ENCODE assay signal across 24 cellular contexts in the genomic region with DNA sequence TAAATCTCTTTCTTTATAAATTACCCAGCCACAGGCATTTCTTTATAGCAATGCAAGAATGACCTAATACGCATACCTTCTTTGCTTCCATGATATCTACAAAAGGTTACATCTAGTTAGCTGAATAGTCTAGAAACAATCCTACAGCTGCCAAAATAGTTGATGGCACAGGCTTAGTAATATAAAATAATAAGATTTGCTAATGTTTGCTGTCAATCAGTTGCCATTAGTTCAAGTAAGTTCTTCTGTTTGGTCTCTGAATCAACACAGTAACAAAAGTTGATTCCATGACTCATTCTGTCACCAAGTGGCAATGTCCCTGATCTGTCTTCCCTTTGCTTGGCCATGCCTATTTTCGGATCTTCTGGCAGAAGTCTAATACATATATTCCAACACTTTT.
DNase-seq lines count a peak whose midpoint lies in the region; ATAC-seq, FAIRE-seq and TF ChIP-seq lines count a peak whose summit lies in the region.
"Had no signal": no experiment of that assay in that cellular context is flagged by ENCODE, and none has a peak within 500 bp of the region (broad histone marks: within the 10 kb centered on the region; RNA-seq: fewer than 3 reads in every experiment).

No MANE protein-coding gene starts in this region.

- H3K4ac ChIP-seq in IMR-90 (ENCODE audit: low read depth, low read length) = no peak overlapping the region

- no peak overlapping the region for H3K14ac ChIP-seq in IMR-90 (replicated peaks; ENCODE audit: low read depth, low read length)

- no peaks in the 10 kb centered on the region for H3K79me1 ChIP-seq in IMR-90 (ENCODE audit: low read depth in 1 of 2, low read length in 2 of 2)

- no peaks in the 10 kb centered on the region for H4K20me1 ChIP-seq in IMR-90 (ENCODE audit: insufficient read depth, low read length)
- no peaks in the 10 kb centered on the region for H4K20me1 ChIP-seq in endothelial cell of umbilical vein (replicated peaks; ENCODE audit: control insufficient read depth, extremely low read depth, insufficient read depth, low read length)

- intact Hi-C loops in IMR-90 (cut with micrococcal nuclease) (no loop called here), endothelial cell of umbilical vein (cut with micrococcal nuclease) (no loop called here), gastrocnemius medialis (cut with DNase I; ENCODE audit: low total_unique reads) (no loop called here), aorta (cut with DNase I) (no loop called here)

- H3K4me1 ChIP-seq in IMR-90 (ENCODE audit: control insufficient read depth, insufficient read depth, low read length) = no peaks in the 10 kb centered on the region; the same call in 1 of the 2 replicates
- H3K4me1 ChIP-seq in endothelial cell of umbilical vein (ENCODE audit: control insufficient read depth, extremely low read depth, insufficient read depth, low read length) = no peaks in the 10 kb centered on the region
- peaks cover 29 to 32% of the 10 kb centered on the region in 2 donors for H3K4me1 ChIP-seq in gastrocnemius medialis
- no peaks in the 10 kb centered on the region for H3K4me1 ChIP-seq in aorta (ENCODE audit: control insufficient read depth in 1 of 2, insufficient read depth in 2 of 2, low read length in 2 of 2)
- H3K4me1 ChIP-seq: BE2C had no signal

- POLR2A ChIA-PET in IMR-90 (lab: Charles Lee; ENCODE audit: unreplicated experiment) (no interaction called here), endothelial cell of umbilical vein (lab: Charles Lee) (no interaction called here)

- H2AFZ ChIP-seq in IMR-90 (replicated peaks; ENCODE audit: low read length, poor library complexity) = no peak overlapping the region
- H2AFZ ChIP-seq in endothelial cell of umbilical vein (ENCODE audit: low read depth, low read length) = no peak overlapping the region
- H2AFZ ChIP-seq: GM23338 had no signal

- no peak for TF ChIP-seq RAD21 in IMR-90 (IDR thresholded peaks at IDR 0.05; ENCODE audit: low read length)

- no peaks in the 10 kb centered on the region for H3K79me2 ChIP-seq in endothelial cell of umbilical vein (ENCODE audit: control insufficient read depth, insufficient read depth, low read length)

- H2BK15ac ChIP-seq in IMR-90 (ENCODE audit: low read depth, low read length) = no peak overlapping the region

- no peak overlapping the region for H2BK120ac ChIP-seq in IMR-90 (ENCODE audit: low read depth, low read length)

- no peaks in the 10 kb centered on the region; the same call in 1 of the 2 replicates for H3K9me1 ChIP-seq in IMR-90 (ENCODE audit: insufficient read depth, low read length)
- H3K9me1 ChIP-seq in endothelial cell of umbilical vein (replicated peaks; ENCODE audit: control insufficient read depth, extremely low read depth, insufficient read depth, low read length) = no peaks in the 10 kb centered on the region

- TF ChIP-seq CTCF in IMR-90 (conservative IDR thresholded peaks at IDR 0.05; ENCODE audit: low read depth, low read length) (no peak), endothelial cell of umbilical vein (IDR thresholded peaks at IDR 0.05; ENCODE audit: extremely low read depth in 1 of 2, insufficient read depth in 1 of 2, low read depth in 1 of 2, low read length in 2 of 2) (no peak), gastrocnemius medialis (IDR thresholded peaks at IDR 0.05 in 4 of 5, conservative IDR thresholded peaks at IDR 0.05 in 1 of 5) (no peak)

- no peak overlapping the region for H3K56ac ChIP-seq in IMR-90 (ENCODE audit: extremely low read depth, insufficient read depth, low read length)

- no peak overlapping the region for H4K8ac ChIP-seq in IMR-90 (ENCODE audit: low read depth in 2 of 2, low read length in 2 of 2)

- no peak overlapping the region for H4K5ac ChIP-seq in IMR-90 (ENCODE audit: low read depth, low read length)

- peak; percentile 11 for DNase-seq in IMR-90
- peak; percentile 1 for DNase-seq in RKO (ENCODE audit: low spot score)
- no peak for DNase-seq in endothelial cell of umbilical vein (ENCODE audit: low read depth, low spot score)
- DNase-seq in gastrocnemius medialis = no peak
- DNase-seq in aorta = no peak
- DNase-seq in midbrain (lab: John Stamatoyannopoulos, UW) = no peak
- no peak for DNase-seq in T1000 (lab: John Stamatoyannopoulos, UW)
- DNase-seq: BE2C; DND-41; KG1; NCI-H1092 treated with DMSO at 0.1 percent for 48 hours; NCI-H1436 treated with DMSO at 0.1 percent for 48 hours; NCI-H1930; NCI-H2227 treated with DMSO at 0.1 percent for 48 hours; NCI-H510A treated with DMSO at 0.1 percent for 48 hours; NCI-H774; NK-92 treated with Interleukin-12 subunit alpha and Interleukin-12 subunit beta, amount 100 ng/mL, for 24 hours; SJCRH30 had no signal

- H2AK9ac ChIP-seq in IMR-90 (replicated peaks; ENCODE audit: low read depth, low read length, poor library complexity) = no peak overlapping the region

- no peak overlapping the region for H2BK20ac ChIP-seq in IMR-90 (ENCODE audit: low read depth, low read length)

- H3K36me3 ChIP-seq in IMR-90 (ENCODE audit: control insufficient read depth, insufficient read depth, low read length) = no peaks in the 10 kb centered on the region
- no peaks in the 10 kb centered on the region for H3K36me3 ChIP-seq in endothelial cell of umbilical vein (ENCODE audit: control insufficient read depth in 2 of 2, extremely low read depth in 1 of 2, insufficient read depth in 2 of 2, low read length in 2 of 2)
- no peaks in the 10 kb centered on the region for H3K36me3 ChIP-seq in gastrocnemius medialis
- no peaks in the 10 kb centered on the region for H3K36me3 ChIP-seq in aorta (ENCODE audit: control insufficient read depth in 1 of 2, insufficient read depth in 2 of 2, low read length in 1 of 2)
- H3K36me3 ChIP-seq: BE2C, HAP-1, SJCRH30 had no signal

- in situ Hi-C loops in IMR-90 (cut with MboI; ENCODE audit: low sequenced_read_pairs) (no loop called here), gastrocnemius medialis (cut with MboI; ENCODE audit: low sequenced_read_pairs in 4 of 4) (loop anchor here in 1 of 4 donors (25.0 kb wide), 1 partner anchor 454 kb away; no protein-coding TSS in a partner anchor)

- H2BK5ac ChIP-seq in IMR-90 (ENCODE audit: low read depth, low read length, poor library complexity, severe bottlenecking) = no peak overlapping the region

- H3K27ac ChIP-seq in IMR-90 (ENCODE audit: insufficient read depth, low read length) = no peak overlapping the region
- no peak overlapping the region for H3K27ac ChIP-seq in endothelial cell of umbilical vein (ENCODE audit: insufficient read depth, low read depth, low read length)
- peak overlapping the region in 3 of 4 donors; percentile 1 to 26 (median 25) for H3K27ac ChIP-seq in gastrocnemius medialis
- no peak overlapping the region for H3K27ac ChIP-seq in aorta (ENCODE audit: low read depth in 1 of 2, low read length in 2 of 2)
- H3K27ac ChIP-seq: HL-60, SJCRH30 had no signal

- H3K18ac ChIP-seq in IMR-90 (ENCODE audit: low read depth, low read length) = no peak overlapping the region

- dilution Hi-C loops in IMR-90 (cut with HindIII; ENCODE audit: low sequenced_read_pairs, unreplicated experiment) = no loop called here
- dilution Hi-C loops in endothelial cell of umbilical vein (cut with MboI; ENCODE audit: extremely low pct_ligation_motif_present, low sequenced_read_pairs) = no loop called here

- H3K9me3 ChIP-seq in IMR-90 (ENCODE audit: control insufficient read depth, insufficient read depth, low read length) = no peaks in the 10 kb centered on the region
- no peaks in the 10 kb centered on the region for H3K9me3 ChIP-seq in endothelial cell of umbilical vein (replicated peaks; ENCODE audit: control insufficient read depth, insufficient read depth, low read length)
- H3K9me3 ChIP-seq in gastrocnemius medialis = no peaks in the 10 kb centered on the region
- H3K9me3 ChIP-seq in aorta (ENCODE audit: control insufficient read depth, low read length) = no peaks in the 10 kb centered on the region
- H3K9me3 ChIP-seq: BE2C, HAP-1 had no signal

- peak; percentile 8 for FAIRE-seq in endothelial cell of umbilical vein (lab: Jason Lieb, UNC)
- FAIRE-seq: GM12892, GM18507 had no signal

- CTCF ChIA-PET in IMR-90 (lab: Yijun Ruan, JAX) (no interaction called here), endothelial cell of umbilical vein (lab: Charles Lee) (no interaction called here)

- H3K4me3 ChIP-seq in IMR-90 (ENCODE audit: insufficient read depth, low read depth, low read length) = no peak overlapping the region
- H3K4me3 ChIP-seq in endothelial cell of umbilical vein (replicated peaks in 1 of 3; ENCODE audit: insufficient read depth in 1 of 3, low read depth in 1 of 3, low read length in 3 of 3) = no peak overlapping the region
- H3K4me3 ChIP-seq in gastrocnemius medialis = no peak overlapping the region
- H3K4me3 ChIP-seq in aorta (ENCODE audit: low read length in 2 of 2) = no peak overlapping the region
- H3K4me3 ChIP-seq: GM23338, HAP-1, SJCRH30 had no signal

- no peaks in the 10 kb centered on the region for H3K27me3 ChIP-seq in IMR-90 (ENCODE audit: control insufficient read depth, insufficient read depth, low read length)
- no peaks in the 10 kb centered on the region for H3K27me3 ChIP-seq in endothelial cell of umbilical vein (ENCODE audit: control insufficient read depth in 2 of 2, insufficient read depth in 2 of 2, low read length in 2 of 2)
- no peaks in the 10 kb centered on the region for H3K27me3 ChIP-seq in gastrocnemius medialis
- no peaks in the 10 kb centered on the region for H3K27me3 ChIP-seq in aorta (ENCODE audit: control insufficient read depth in 1 of 2, insufficient read depth in 2 of 2, low read length in 1 of 2)
- H3K27me3 ChIP-seq: BE2C, SJCRH30 had no signal

- BruUV-seq in IMR-90 (replicated peaks; lab: Mats Ljungman, UMichigan) (no TSS peak), endothelial cell of umbilical vein (replicated peaks; lab: Mats Ljungman, UMichigan) (no TSS peak)

- H3K4me2 ChIP-seq in IMR-90 (ENCODE audit: low read depth, low read length) (no peak overlapping the region), endothelial cell of umbilical vein (ENCODE audit: insufficient read depth, low read length) (no peak overlapping the region)
- H3K4me2 ChIP-seq: GM23338 had no signal

- H2AK5ac ChIP-seq in IMR-90 (ENCODE audit: low read depth, low read length) = no peak overlapping the region

- no peak overlapping the region for H4K91ac ChIP-seq in IMR-90 (ENCODE audit: insufficient read depth, low read depth, low read length)

- H3K9ac ChIP-seq in IMR-90 (ENCODE audit: low read depth, low read length) (no peak overlapping the region), endothelial cell of umbilical vein (replicated peaks; ENCODE audit: extremely low read depth, insufficient read depth, low read length) (no peak overlapping the region)

- TF ChIP-seq POLR2A in IMR-90 (IDR thresholded peaks at IDR 0.05; ENCODE audit: low read depth, low read length) = no peak
- TF ChIP-seq POLR2A in endothelial cell of umbilical vein (IDR thresholded peaks at IDR 0.05; ENCODE audit: low read depth, low read length) = no peak
- no peak for TF ChIP-seq POLR2A in gastrocnemius medialis (IDR thresholded peaks at IDR 0.05)

- ATAC-seq in IMR-90 (ENCODE audit: low read depth) (no peak), gastrocnemius medialis (peak in 1 of 2 donors; percentile 58), aorta (ENCODE audit: low FRiP score) (no peak)
- ATAC-seq: GM23338, Panc1 had no signal

- WGBS in IMR-90 (ENCODE audit: extremely low coverage in 2 of 2, insufficient read length in 1 of 2), 2 experiments = 100% methylated on average over 1 of the region's 2 CpGs; no CpG with 5 or more reads in 1 of the 2 experiments
- WGBS in aorta, 2 donors = 59 to 66% methylated on average over 2 of the region's 2 CpGs

- no peak overlapping the region for H3K23ac ChIP-seq in IMR-90 (ENCODE audit: low read depth, low read length)

Comparison
In these comparisons a context has a peak if more than half of its experiments do, and no peak if none do; other contexts are left out.
1. DNase-seq: peak in IMR-90 (single experiment) and RKO (single experiment); none in endothelial cell of umbilical vein (single experiment), gastrocnemius medialis (0 of 2), aorta (0 of 2), midbrain (single experiment) and T1000 (single experiment).
2. H3K27ac ChIP-seq: peak in gastrocnemius medialis (3 of 4); none in IMR-90 (single experiment), endothelial cell of umbilical vein (single experiment) and aorta (0 of 2).